ENCODE assay signal across 11 cellular contexts in genomic region chr12:64450057-64450640, GRCh38. TPM values are rescaled to one million over a fixed set of nuclear protein-coding genes. Genes with fewer than 3 reads are reported as not detected.
A peak's percentile ranks its signal among the peaks of the same experiment; 100 is the strongest.
DNase-seq lines count a peak whose midpoint lies in the region; ATAC-seq and TF ChIP-seq lines count a peak whose summit lies in the region.
"Had no signal": no experiment of that assay in that cellular context is flagged by ENCODE, and none has a peak within 500 bp of the region (broad histone marks: within the 10 kb centered on the region; RNA-seq: fewer than 3 reads in every experiment).

No MANE protein-coding gene starts in this region.

- H2BK120ac ChIP-seq in mesendoderm (ENCODE audit: low read depth, low read length), result no peak overlapping the region

- TF ChIP-seq CTCF in HFF-Myc (IDR thresholded peaks at IDR 0.05; ENCODE audit: low read depth, low read length, missing control alignments), result no peak
- TF ChIP-seq CTCF in activated B cell treated with CpG ODN at 0.5 μM for 24 hours (IDR thresholded peaks at IDR 0.05), result no peak
- TF ChIP-seq CTCF in body of pancreas (IDR thresholded peaks at IDR 0.05), result no peak

- no peak overlapping the region for H3K23ac ChIP-seq in mesendoderm (ENCODE audit: low read length)

- no peaks in the 10 kb centered on the region for H3K27me3 Mint-ChIP-seq in CD4-positive, alpha-beta memory T cell
- no peaks in the 10 kb centered on the region for H3K27me3 Mint-ChIP-seq in activated B cell treated with CpG ODN at 0.5 μM for 24 hours

- no peak overlapping the region for H3K27ac ChIP-seq in CD4-positive, alpha-beta memory T cell (ENCODE audit: low read depth, low read length)
- peak overlapping the region; percentile 53 for H3K27ac ChIP-seq in mesendoderm (ENCODE audit: low read depth, low read length)
- H3K27ac ChIP-seq in body of pancreas, result no peak overlapping the region

- peak overlapping the region; percentile 20 to 97 (median 94) for H3K4me3 Mint-ChIP-seq in CD4-positive, alpha-beta memory T cell
- H3K4me3 Mint-ChIP-seq in activated B cell treated with CpG ODN at 0.5 μM for 24 hours, result peak overlapping the region; percentile 35

- H3K9me3 ChIP-seq in CD4-positive, alpha-beta memory T cell (ENCODE audit: control insufficient read depth in 1 of 2, low read length in 2 of 2), result no peaks in the 10 kb centered on the region
- H3K9me3 ChIP-seq in body of pancreas, result no peaks in the 10 kb centered on the region

- H3K9me3 Mint-ChIP-seq in CD4-positive, alpha-beta memory T cell, result no peaks in the 10 kb centered on the region
- no peaks in the 10 kb centered on the region for H3K9me3 Mint-ChIP-seq in activated B cell treated with CpG ODN at 0.5 μM for 24 hours

- H4K5ac ChIP-seq in mesendoderm (ENCODE audit: low read length), result no peak overlapping the region

- H3K27ac Mint-ChIP-seq in CD4-positive, alpha-beta memory T cell, result peak overlapping the region; percentile 71 to 97 (median 94)
- H3K27ac Mint-ChIP-seq in activated B cell treated with CpG ODN at 0.5 μM for 24 hours, result no peak overlapping the region

- WGBS in mesendoderm (ENCODE audit: extremely low coverage, insufficient coverage, low lambda C conversion rate), result no CpG with 5 or more reads among the region's 2 CpGs
- WGBS in body of pancreas, 2 donors, result 81 to 85% methylated on average over 2 of the region's 2 CpGs

- no peak overlapping the region for H3K4ac ChIP-seq in mesendoderm (ENCODE audit: low read depth, low read length)

- no peaks in the 10 kb centered on the region for H3K79me1 ChIP-seq in mesendoderm (ENCODE audit: low read length)

- ATAC-seq in activated B cell treated with CpG ODN at 0.5 μM for 24 hours (ENCODE audit: low read depth) (no peak), body of pancreas (no peak), HG03175 (IDR thresholded peaks at IDR 0.05; ENCODE audit: unreplicated experiment) (no peak)
- ATAC-seq: sciatic nerve had no signal

- no peak for TF ChIP-seq POLR2A in body of pancreas (IDR thresholded peaks at IDR 0.05)

- peaks cover 47% of the 10 kb centered on the region for H3K4me1 ChIP-seq in CD4-positive, alpha-beta memory T cell (ENCODE audit: insufficient read depth, low read length)
- no peaks in the 10 kb centered on the region for H3K4me1 ChIP-seq in mesendoderm (ENCODE audit: control insufficient read depth, low read depth, low read length)
- H3K4me1 ChIP-seq in body of pancreas, result peaks cover 8% of the 10 kb centered on the region

- no peak overlapping the region for H3K9ac ChIP-seq in mesendoderm (ENCODE audit: low read length)

- H3K36me3 Mint-ChIP-seq in CD4-positive, alpha-beta memory T cell, result peaks cover 5 to 28% of the 10 kb centered on the region in 2 donors
- H3K36me3 Mint-ChIP-seq in activated B cell treated with CpG ODN at 0.5 μM for 24 hours (ENCODE audit: low read depth), result peaks cover 38% of the 10 kb centered on the region

- H3K79me2 ChIP-seq in mesendoderm (ENCODE audit: control insufficient read depth, insufficient read depth, low read length), result peaks cover 16% of the 10 kb centered on the region

- H3K36me3 ChIP-seq in CD4-positive, alpha-beta memory T cell (ENCODE audit: insufficient read depth, low read length), result peaks cover 9% of the 10 kb centered on the region
- H3K36me3 ChIP-seq in mesendoderm (ENCODE audit: control insufficient read depth, insufficient read depth, low read length) (peaks cover 1% of the 10 kb centered on the region), body of pancreas (replicated peaks in 1 of 2; ENCODE audit: insufficient read depth in 1 of 2, low read depth in 2 of 2) (peaks cover 0 to 19% of the 10 kb centered on the region in 2 donors)

- no peak overlapping the region for H4K8ac ChIP-seq in mesendoderm (ENCODE audit: low read depth, low read length)

- no peak overlapping the region for H2AK5ac ChIP-seq in mesendoderm (ENCODE audit: low read length)

- no peak overlapping the region for H2BK5ac ChIP-seq in mesendoderm (ENCODE audit: low read length)

- POLR2A ChIA-PET in CD4-positive, alpha-beta memory T cell (lab: Charles Lee; ENCODE audit: partially characterized antibody), result interaction anchor here (1.5 to 1.7 kb wide), 2 partner anchors 9 to 13 kb away, joined by 4 to 5 read pairs; no protein-coding TSS in a partner anchor
- POLR2A ChIA-PET in activated B cell treated with CpG ODN at 0.5 μM for 24 hours (lab: Charles Lee), result interaction anchor here (1.4 kb wide), 1 partner anchor 46 kb away, joined by 3 read pairs; the partner anchor contains the start of gene XPOT

- CTCF ChIA-PET in CD4-positive, alpha-beta memory T cell (lab: Charles Lee; ENCODE audit: partially characterized antibody), result interaction anchor here (1.0 kb wide), 1 partner anchor 9 kb away, joined by 3 read pairs; no protein-coding TSS in a partner anchor
- CTCF ChIA-PET in activated B cell treated with CpG ODN at 0.5 μM for 24 hours (lab: Charles Lee), result no interaction called here

- H3K56ac ChIP-seq in mesendoderm (ENCODE audit: low read length), result peak overlapping the region; percentile 39

- intact Hi-C loops in CD4-positive, alpha-beta memory T cell (cut with micrococcal nuclease), result loop anchor here (5.0 kb wide), 3 partner anchors 162 to 307 kb away; partner anchors contain the start of genes GNS, KICS2 and RASSF3
- intact Hi-C loops in activated B cell treated with CpG ODN at 0.5 μM for 24 hours (cut with micrococcal nuclease), result loop anchor here (2.0 to 5.0 kb wide), 2 partner anchors 228 to 309 kb away; partner anchors contain the start of genes GNS and KICS2
- intact Hi-C loops in body of pancreas (cut with DNase I), result no loop called here

- no peak overlapping the region for H3K18ac ChIP-seq in mesendoderm (ENCODE audit: low read length)

- H2BK15ac ChIP-seq in mesendoderm (replicated peaks; ENCODE audit: low read depth), result no peak overlapping the region

- H3K4me2 ChIP-seq in mesendoderm (ENCODE audit: low read length), result no peak overlapping the region

- no peak for DNase-seq in CD4-positive, alpha-beta memory T cell
- DNase-seq in HFF-Myc (ENCODE audit: extremely low read depth, low read depth), result no peak
- no peak for DNase-seq in activated B cell treated with CpG ODN at 0.5 μM for 24 hours
- no peak for DNase-seq in mesendoderm
- DNase-seq in NK-92 treated with Interleukin-12 subunit alpha and Interleukin-12 subunit beta, amount 100 ng/mL, for 24 hours (lab: John Stamatoyannopoulos, UW), result no peak
- no peak for DNase-seq in stimulated activated CD8-positive, alpha-beta memory T cell treated with anti-CD3 and anti-CD28 coated beads, Interleukin-4, amount 100 ng/mL, for 48 hours
- no peak for DNase-seq in body of pancreas
- DNase-seq: KBM-7 had no signal

- H3K4me3 ChIP-seq in CD4-positive, alpha-beta memory T cell (ENCODE audit: low read length in 2 of 2), result no peak overlapping the region
- H3K4me3 ChIP-seq in HFF-Myc (replicated peaks; ENCODE audit: low read depth, low read length) (0 out of 2 replicates have a peak overlapping the region, but pooled peaks have one; percentile 91), mesendoderm (ENCODE audit: low read length) (no peak overlapping the region), body of pancreas (no peak overlapping the region)

- no peaks in the 10 kb centered on the region for H3K27me3 ChIP-seq in CD4-positive, alpha-beta memory T cell (ENCODE audit: insufficient read depth, low read length)
- H3K27me3 ChIP-seq in mesendoderm (ENCODE audit: insufficient read depth, low read length, poor library complexity) (no peaks in the 10 kb centered on the region), body of pancreas (no peaks in the 10 kb centered on the region)

- H3K4me1 Mint-ChIP-seq in CD4-positive, alpha-beta memory T cell, result peaks cover 31 to 61% (median 40%) of the 10 kb centered on the region in 4 donors
- H3K4me1 Mint-ChIP-seq in activated B cell treated with CpG ODN at 0.5 μM for 24 hours, result peaks cover 33% of the 10 kb centered on the region

RNA-seq across cellular contexts. Expression of gene TBK1, which starts 1.8 kb away (rescaled TPM):
- total RNA-seq in CD4-positive, alpha-beta memory T cell, result 10 to 100 TPM; 23.8 to 25.0 TPM
- 10 to 100 TPM; 22.4 to 24.1 TPM for polyA plus RNA-seq in CD4-positive, alpha-beta memory T cell
- total RNA-seq in activated B cell treated with CpG ODN at 0.5 μM for 24 hours, result 32.6 and 37.4 TPM in 2 replicates
- 12.7 TPM for polyA plus RNA-seq in mesendoderm (2013, experiment 1 of 2)
- 12.4 TPM for polyA plus RNA-seq in mesendoderm (2013, experiment 2 of 2)
- total RNA-seq in body of pancreas, result 10 to 100 TPM; 11.2 to 14.8 TPM

RNA-seq across cellular contexts. Expression of gene XPOT, which starts 46.0 kb away (rescaled TPM):
- 10 to 100 TPM; 88.8 TPM for total RNA-seq in CD4-positive, alpha-beta memory T cell
- polyA plus RNA-seq in CD4-positive, alpha-beta memory T cell, result 10 to 100 TPM; 50.2 to 50.8 TPM
- total RNA-seq in activated B cell treated with CpG ODN at 0.5 μM for 24 hours (81.3 and 96.2 TPM in 2 replicates), body of pancreas (10 to 100 TPM; 27.7 to 45.7 TPM)
- polyA plus RNA-seq in mesendoderm (2013, experiment 1 of 2), result 143 TPM
- 148 TPM for polyA plus RNA-seq in mesendoderm (2013, experiment 2 of 2)

RNA-seq across cellular contexts. Expression of gene C12orf56, which starts 59.6 kb away (rescaled TPM):
- not detected for total RNA-seq in CD4-positive, alpha-beta memory T cell
- not detected for polyA plus RNA-seq in CD4-positive, alpha-beta memory T cell
- total RNA-seq in activated B cell treated with CpG ODN at 0.5 μM for 24 hours, result not detected in 2 replicates
- 1.2 TPM for polyA plus RNA-seq in mesendoderm (2013, experiment 1 of 2)
- 1.0 TPM for polyA plus RNA-seq in mesendoderm (2013, experiment 2 of 2)
- not detected for total RNA-seq in body of pancreas
- total RNA-seq: lung microvascular endothelial cell had no signal
